In genomic region chr10:24973163-24973562, GRCh38 we compare ENCODE assay signal across 15 cellular contexts. TPM values are rescaled to one million over a fixed set of nuclear protein-coding genes. Genes with fewer than 3 reads are reported as not detected.
A peak's percentile ranks its signal among the peaks of the same experiment; 100 is the strongest.
DNase-seq lines count a peak whose midpoint lies in the region; ATAC-seq and TF ChIP-seq lines count a peak whose summit lies in the region.
"Had no signal": no experiment of that assay in that cellular context is flagged by ENCODE, and none has a peak within 500 bp of the region (broad histone marks: within the 10 kb centered on the region; RNA-seq: fewer than 3 reads in every experiment).

No MANE protein-coding gene starts in this region.

- H3K36me3 ChIP-seq in SK-N-SH (replicated peaks in 1 of 2; ENCODE audit: control insufficient read depth in 1 of 2, insufficient read depth in 2 of 2, low read length in 1 of 2): no peaks in the 10 kb centered on the region
- H3K36me3 ChIP-seq in GM23248 (ENCODE audit: low read depth): no peaks in the 10 kb centered on the region
- no peaks in the 10 kb centered on the region for H3K36me3 ChIP-seq in MM.1S (replicated peaks; ENCODE audit: insufficient read depth, low read length)
- no peaks in the 10 kb centered on the region for H3K36me3 ChIP-seq in mesenchymal stem cell (ENCODE audit: control insufficient read depth in 1 of 2, insufficient read depth in 2 of 2, low read depth in 1 of 2, low read length in 2 of 2)
- H3K36me3 ChIP-seq: BLaER1 had no signal

- no peak overlapping the region for H3K4me3 ChIP-seq in SK-N-SH (ENCODE audit: low read depth in 2 of 2, low read length in 1 of 2)
- no peak overlapping the region for H3K4me3 ChIP-seq in GM23248
- H3K4me3 ChIP-seq in MM.1S (ENCODE audit: low read length): no peak overlapping the region
- no peak overlapping the region for H3K4me3 ChIP-seq in mesenchymal stem cell (ENCODE audit: insufficient read depth in 1 of 2, low read depth in 1 of 2, low read length in 2 of 2)
- no peak overlapping the region for H3K4me3 ChIP-seq in right cardiac atrium (ENCODE audit: low read length)
- H3K4me3 ChIP-seq: BLaER1, GM23338 had no signal

- DNase-seq in SK-N-SH: no peak
- no peak for DNase-seq in GM23248
- DNase-seq in MM.1S: peak; percentile 29
- no peak for DNase-seq in mesenchymal stem cell
- DNase-seq in DMS114 treated with DMSO at 0.1 percent for 48 hours (lab: John Stamatoyannopoulos, UW; ENCODE audit: unreplicated experiment): no peak
- DNase-seq in right cardiac atrium: no peak
- DNase-seq: 8988T; AML-193; CD8-positive, alpha-beta memory T cell; H7 had no signal

- TF ChIP-seq RAD21 in SK-N-SH (IDR thresholded peaks at IDR 0.05; ENCODE audit: low read length): no peak

- H2BK5ac ChIP-seq in mesenchymal stem cell (ENCODE audit: low read depth, low read length, poor library complexity, severe bottlenecking): no peak overlapping the region

- H3K9ac ChIP-seq in SK-N-SH (no peak overlapping the region), GM23248 (no peak overlapping the region), MM.1S (ENCODE audit: low read length) (no peak overlapping the region), mesenchymal stem cell (ENCODE audit: low read length) (peak overlapping the region; percentile 16)
- H3K9ac ChIP-seq: BLaER1 had no signal

- H2BK12ac ChIP-seq in mesenchymal stem cell (ENCODE audit: low read length in 2 of 2): no peak overlapping the region

- H3K27ac ChIP-seq in SK-N-SH (ENCODE audit: low read depth in 2 of 2, low read length in 1 of 2) (no peak overlapping the region), GM23248 (no peak overlapping the region), MM.1S (ENCODE audit: low read length) (no peak overlapping the region), mesenchymal stem cell (ENCODE audit: low read length, poor library complexity, severe bottlenecking) (no peak overlapping the region), right cardiac atrium (ENCODE audit: low read length) (no peak overlapping the region)
- H3K27ac ChIP-seq: BLaER1 had no signal

- TF ChIP-seq CTCF in SK-N-SH (IDR thresholded peaks at IDR 0.05) (no peak), MM.1S (IDR thresholded peaks at IDR 0.05; ENCODE audit: low read length) (no peak)

- H3K18ac ChIP-seq in mesenchymal stem cell (ENCODE audit: low read depth in 1 of 2, low read length in 2 of 2): no peak overlapping the region

- H3F3A ChIP-seq in SK-N-SH (replicated peaks; ENCODE audit: insufficient read depth) (no peaks in the 10 kb centered on the region), GM23248 (ENCODE audit: insufficient read depth) (peaks cover 12% of the 10 kb centered on the region), MM.1S (ENCODE audit: insufficient read depth, low read length) (no peaks in the 10 kb centered on the region)

- H3K4me1 ChIP-seq in SK-N-SH (ENCODE audit: control insufficient read depth in 1 of 2, insufficient read depth in 2 of 2, low read depth in 1 of 2, low read length in 1 of 2): no peaks in the 10 kb centered on the region
- H3K4me1 ChIP-seq in GM23248 (ENCODE audit: insufficient read depth): peaks cover 27% of the 10 kb centered on the region
- H3K4me1 ChIP-seq in MM.1S (ENCODE audit: low read length): peaks cover 7% of the 10 kb centered on the region; the same call in 1 of the 2 replicates
- H3K4me1 ChIP-seq in mesenchymal stem cell (ENCODE audit: control insufficient read depth, insufficient read depth, low read depth, low read length): no peaks in the 10 kb centered on the region
- H3K4me1 ChIP-seq in right cardiac atrium (ENCODE audit: control insufficient read depth, insufficient read depth, low read length): no peaks in the 10 kb centered on the region
- H3K4me1 ChIP-seq: BLaER1 had no signal

- intact Hi-C loops in right cardiac atrium (cut with DNase I): no loop called here

- no peak overlapping the region for H2BK120ac ChIP-seq in mesenchymal stem cell (ENCODE audit: low read depth, low read length)

- H3K9me2 ChIP-seq in SK-N-SH (no peaks in the 10 kb centered on the region), GM23248 (ENCODE audit: insufficient read depth) (no peaks in the 10 kb centered on the region), MM.1S (replicated peaks; ENCODE audit: insufficient read depth, low read length) (no peaks in the 10 kb centered on the region)

- TF ChIP-seq EP300 in SK-N-SH (IDR thresholded peaks at IDR 0.05; ENCODE audit: borderline replicate concordance in 1 of 2, low read depth in 1 of 2, low read length in 1 of 2): no peak

- no peak overlapping the region for H3K4ac ChIP-seq in mesenchymal stem cell (ENCODE audit: low read depth in 1 of 2, low read length in 2 of 2)

- no peak overlapping the region for H3K14ac ChIP-seq in mesenchymal stem cell (ENCODE audit: low read length in 2 of 2)

- H3K4me2 ChIP-seq in SK-N-SH (no peak overlapping the region), GM23248 (ENCODE audit: unreplicated experiment) (no peak overlapping the region), MM.1S (ENCODE audit: low read depth, low read length) (no peak overlapping the region), mesenchymal stem cell (ENCODE audit: low read length, poor library complexity, severe bottlenecking) (no peak overlapping the region)
- H3K4me2 ChIP-seq: BLaER1, GM23338 had no signal

- H3K27me3 ChIP-seq in SK-N-SH (ENCODE audit: insufficient read depth) (no peaks in the 10 kb centered on the region), GM23248 (replicated peaks; ENCODE audit: insufficient read depth) (no peaks in the 10 kb centered on the region), MM.1S (replicated peaks; ENCODE audit: insufficient read depth, low read length) (no peaks in the 10 kb centered on the region), mesenchymal stem cell (ENCODE audit: control insufficient read depth in 1 of 2, insufficient read depth in 1 of 2, low read length in 2 of 2) (no peaks in the 10 kb centered on the region), right cardiac atrium (ENCODE audit: control insufficient read depth, insufficient read depth) (no peaks in the 10 kb centered on the region)
- H3K27me3 ChIP-seq: BLaER1 had no signal

- 90% methylated on average over 5 of the region's 5 CpGs for WGBS in SK-N-SH (ENCODE audit: low lambda C conversion rate)
- 67 to 70% methylated on average over 5 of the region's 5 CpGs for WGBS in GM23248 (ENCODE audit: low coverage in 1 of 2, low lambda C conversion rate in 2 of 2, missing lambda C conversion rate in 2 of 2), 2 experiments
- WGBS in mesenchymal stem cell: 95% methylated on average over 4 of the region's 5 CpGs
- WGBS in right cardiac atrium: 83% methylated on average over 5 of the region's 5 CpGs

- in situ Hi-C loops in GM23248 (cut with MboI): no loop called here

- H3K23ac ChIP-seq in mesenchymal stem cell (ENCODE audit: low read length in 2 of 2): no peak overlapping the region

- H4K20me1 ChIP-seq in SK-N-SH (ENCODE audit: insufficient read depth): no peaks in the 10 kb centered on the region
- H4K20me1 ChIP-seq in GM23248 (ENCODE audit: insufficient read depth): no peaks in the 10 kb centered on the region
- no peaks in the 10 kb centered on the region for H4K20me1 ChIP-seq in MM.1S (ENCODE audit: insufficient read depth, low read length)
- H4K20me1 ChIP-seq: BLaER1 had no signal

- no peaks in the 10 kb centered on the region for H3K79me1 ChIP-seq in mesenchymal stem cell (replicated peaks; ENCODE audit: low read length, poor library complexity, severe bottlenecking)

- no peak overlapping the region for H4K8ac ChIP-seq in mesenchymal stem cell (ENCODE audit: low read length)

- H3K9me3 ChIP-seq in SK-N-SH (no peaks in the 10 kb centered on the region), GM23248 (ENCODE audit: low read depth) (no peaks in the 10 kb centered on the region), MM.1S (replicated peaks; ENCODE audit: insufficient read depth, low read length) (no peaks in the 10 kb centered on the region), mesenchymal stem cell (ENCODE audit: control insufficient read depth, low read length) (no peaks in the 10 kb centered on the region), right cardiac atrium (ENCODE audit: control insufficient read depth, low read length) (no peaks in the 10 kb centered on the region)
- H3K9me3 ChIP-seq: BLaER1 had no signal

- no peak overlapping the region for H2BK15ac ChIP-seq in mesenchymal stem cell (ENCODE audit: low read depth, poor library complexity, severe bottlenecking)

- no peak overlapping the region for H4K91ac ChIP-seq in mesenchymal stem cell (ENCODE audit: low read length)

- POLR2A ChIA-PET in SK-N-SH (lab: Yijun Ruan, JAX): no interaction called here

- H2AFZ ChIP-seq in SK-N-SH (ENCODE audit: low read depth) (peak overlapping the region; percentile 49; the same call in 1 of the 2 replicates), GM23248 (peak overlapping the region; percentile 11; the same call in 1 of the 2 replicates), MM.1S (ENCODE audit: low read length) (no peak overlapping the region), mesenchymal stem cell (ENCODE audit: low read depth, low read length) (no peak overlapping the region)
- H2AFZ ChIP-seq: GM23338 had no signal

- CTCF ChIA-PET in SK-N-SH (lab: Yijun Ruan, JAX): no interaction called here

- H3K79me2 ChIP-seq in SK-N-SH (ENCODE audit: insufficient read depth): no peaks in the 10 kb centered on the region
- no peaks in the 10 kb centered on the region for H3K79me2 ChIP-seq in GM23248 (ENCODE audit: insufficient read depth)
- H3K79me2 ChIP-seq in MM.1S (ENCODE audit: low read length): no peaks in the 10 kb centered on the region

- no peak overlapping the region for H2AK5ac ChIP-seq in mesenchymal stem cell (ENCODE audit: low read length, severe bottlenecking)

- ATAC-seq in SK-N-SH treated with all-trans-retinoic acid at 6 μM for 48 hours (no peak), esophagus mucosa (no peak), right cardiac atrium (no peak)
- ATAC-seq: GM23338 had no signal

RNA-seq across cellular contexts. Expression of gene PRTFDC1, which starts 20.8 kb away (rescaled TPM):
- polyA plus RNA-seq in SK-N-SH (2012; rRNA removed) (6.6 and 8.1 TPM in 2 replicates), GM23248 (2016; fragmentation: Nextera tagmentation; extraction: Ambion mirVana) (13.9 and 16.0 TPM in 2 replicates), right cardiac atrium (7.6 TPM)
- 10.8 and 12.0 TPM in 2 replicates for polyA plus RNA-seq in SK-N-SH (2012; cell fraction: cytosol; rRNA removed)
- 5.0 and 9.9 TPM in 2 replicates for polyA plus RNA-seq in SK-N-SH (2012; cell fraction: nucleus; rRNA removed)
- 11.4 and 22.0 TPM in 2 replicates for total RNA-seq in GM23248 (2014; rRNA removed; shearing (Covaris generic))
- polyA plus RNA-seq in mesenchymal stem cell (2013, experiment 1 of 2): 13.7 TPM
- polyA plus RNA-seq in mesenchymal stem cell (2013, experiment 2 of 2): 14.3 TPM
- total RNA-seq in esophagus mucosa (2.1 TPM), right cardiac atrium (10 to 100 TPM in 3 of 4 donors, 1 to 10 TPM in 1; 8.6 to 11.2 (median 10.6) TPM)

RNA-seq across cellular contexts. Expression of gene ENKUR, which starts 42.8 kb away (rescaled TPM):
- polyA plus RNA-seq in SK-N-SH (2012; rRNA removed) (0.06 and 0.13 TPM in 2 replicates), GM23248 (2016; fragmentation: Nextera tagmentation; extraction: Ambion mirVana) (0.11 and 0.34 TPM in 2 replicates), right cardiac atrium (not detected)
- polyA plus RNA-seq in SK-N-SH (2012; cell fraction: cytosol; rRNA removed): 0.14 and 0.26 TPM in 2 replicates
- 0.02 and 0.20 TPM in 2 replicates for polyA plus RNA-seq in SK-N-SH (2012; cell fraction: nucleus; rRNA removed)
- total RNA-seq in GM23248 (2014; rRNA removed; shearing (Covaris generic)): not detected in 2 replicates
- 0.03 TPM for polyA plus RNA-seq in mesenchymal stem cell (2013, experiment 1 of 2)
- not detected for polyA plus RNA-seq in mesenchymal stem cell (2013, experiment 2 of 2)
- total RNA-seq in esophagus mucosa (not detected), right cardiac atrium (not detected)
- total RNA-seq: CD8-positive, alpha-beta memory T cell; Daoy; GM23338; H7 had no signal
- polyA plus RNA-seq: CD8-positive, alpha-beta memory T cell had no signal

RNA-seq across cellular contexts. Expression of gene THNSL1, which starts 43.2 kb away (rescaled TPM):
- polyA plus RNA-seq in SK-N-SH (2012; rRNA removed) (1.3 and 1.9 TPM in 2 replicates), GM23248 (2016; fragmentation: Nextera tagmentation; extraction: Ambion mirVana) (4.4 and 5.2 TPM in 2 replicates), right cardiac atrium (3.1 TPM)
- 2.2 and 2.7 TPM in 2 replicates for polyA plus RNA-seq in SK-N-SH (2012; cell fraction: cytosol; rRNA removed)
- polyA plus RNA-seq in SK-N-SH (2012; cell fraction: nucleus; rRNA removed): 0.66 and 1.3 TPM in 2 replicates
- 2.7 and 3.0 TPM in 2 replicates for total RNA-seq in GM23248 (2014; rRNA removed; shearing (Covaris generic))
- 0.91 TPM for polyA plus RNA-seq in mesenchymal stem cell (2013, experiment 1 of 2)
- polyA plus RNA-seq in mesenchymal stem cell (2013, experiment 2 of 2): 0.85 TPM
- total RNA-seq in esophagus mucosa (2.0 TPM), right cardiac atrium (1 to 10 TPM; 1.9 to 4.6 (median 3.6) TPM)

Comparison
In these comparisons a context has a peak if more than half of its experiments do, and no peak if none do; other contexts are left out.
1. H2AFZ ChIP-seq: peak in SK-N-SH (single experiment) and GM23248 (single experiment); none in MM.1S (single experiment) and mesenchymal stem cell (single experiment).